ENCODE assay signal across 15 cellular contexts in the genomic region with DNA sequence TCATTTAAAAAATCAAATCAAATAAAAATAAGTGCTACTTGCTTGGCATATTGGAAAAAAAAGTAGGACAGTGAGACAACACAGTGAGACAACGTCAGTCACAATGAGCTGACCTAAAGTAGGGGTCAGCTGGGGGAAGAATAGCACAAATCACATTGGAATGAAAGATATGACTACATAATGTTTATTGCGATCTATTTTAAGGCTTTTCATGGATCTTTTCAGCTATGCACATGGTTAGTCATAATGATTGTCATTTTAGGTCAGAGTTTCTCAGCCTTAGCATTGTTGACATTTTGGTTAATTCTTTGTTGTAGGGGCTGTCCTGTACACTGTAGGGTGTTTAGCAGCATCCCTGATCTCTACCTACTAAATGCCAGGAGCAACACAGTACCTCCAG. TPM values are rescaled to one million over a fixed set of nuclear protein-coding genes. Genes with fewer than 3 reads are reported as not detected.
DNase-seq lines count a peak whose midpoint lies in the region; ATAC-seq and TF ChIP-seq lines count a peak whose summit lies in the region.
"Had no signal": no experiment of that assay in that cellular context is flagged by ENCODE, and none has a peak within 500 bp of the region (broad histone marks: within the 10 kb centered on the region; RNA-seq: fewer than 3 reads in every experiment).

No MANE protein-coding gene starts in this region.

- H3K4me1 ChIP-seq in SJSA1 (replicated peaks) (peaks cover 60% of the 10 kb centered on the region), skeletal muscle tissue (ENCODE audit: control insufficient read depth in 3 of 3, insufficient read depth in 3 of 3, low read length in 3 of 3) (peaks cover 20 to 36% (median 26%) of the 10 kb centered on the region in 3 donors), breast epithelium (peaks cover 0 to 3% of the 10 kb centered on the region in 2 donors)

- TF ChIP-seq POLR2A in breast epithelium (IDR thresholded peaks at IDR 0.05) = no peak

- H3K27ac ChIP-seq in SJSA1 = peak overlapping the region; percentile 66
- H3K27ac ChIP-seq in skeletal muscle tissue (ENCODE audit: low read depth, low read length) = peak overlapping the region; percentile 10
- peak overlapping the region in 1 of 2 donors; percentile 17 for H3K27ac ChIP-seq in breast epithelium
- H3K27ac ChIP-seq: C4-2B, lower lobe of right lung had no signal

- H3K36me3 ChIP-seq in SJSA1 = peaks cover 84% of the 10 kb centered on the region
- peaks cover 0 to 19% (median 6%) of the 10 kb centered on the region in 3 donors for H3K36me3 ChIP-seq in skeletal muscle tissue (ENCODE audit: control insufficient read depth in 3 of 3, insufficient read depth in 3 of 3, low read length in 3 of 3)
- no peaks in the 10 kb centered on the region for H3K36me3 ChIP-seq in breast epithelium

- intact Hi-C loops in breast epithelium (cut with DNase I; ENCODE audit: low total_unique reads) = no loop called here

- H3K27me3 ChIP-seq in SJSA1 (replicated peaks) (no peaks in the 10 kb centered on the region), skeletal muscle tissue (ENCODE audit: control insufficient read depth in 3 of 3, insufficient read depth in 3 of 3, low read length in 3 of 3) (no peaks in the 10 kb centered on the region), breast epithelium (no peaks in the 10 kb centered on the region)

- DNase-seq in ELR (ENCODE audit: low read depth) = peak; percentile 89
- DNase-seq in SJSA1 (ENCODE audit: low read depth in 1 of 2, low spot score in 2 of 2) = peak; percentile 48 to 84
- DNase-seq in fibroblast of mammary gland (ENCODE audit: low read depth) = peak; percentile 80
- no peak for DNase-seq in breast epithelium (ENCODE audit: low spot score in 2 of 2)
- no peak for DNase-seq in COLO829 (ENCODE audit: low spot score)
- DNase-seq: activated B cell treated with CpG ODN at 0.5 μM for 24 hours; activated CD8-positive, alpha-beta memory T cell treated with anti-CD3 and anti-CD28 coated beads, Interleukin-2, amount 50 U/mL, for 4 hours; activated naive CD8-positive, alpha-beta T cell treated with anti-CD3 and anti-CD28 coated beads, Interleukin-2, amount 10 ng/mL, durations not matched to agents 7 days and 5 days; lower lobe of right lung; NCI-H146; NCI-H748 treated with DMSO at 0.1 percent for 48 hours had no signal

- H3K4me3 ChIP-seq in SJSA1 (no peak overlapping the region), fibroblast of mammary gland (ENCODE audit: control insufficient read depth, low read depth, low read length) (no peak overlapping the region), skeletal muscle tissue (ENCODE audit: low read length in 3 of 3) (no peak overlapping the region), breast epithelium (no peak overlapping the region)
- H3K4me3 ChIP-seq: lower lobe of right lung had no signal

- TF ChIP-seq CTCF in fibroblast of mammary gland (conservative IDR thresholded peaks at IDR 0.05; ENCODE audit: control insufficient read depth, insufficient read depth, low read depth, low read length) (no peak), breast epithelium (IDR thresholded peaks at IDR 0.05) (no peak)

- no peak overlapping the region for H3K9ac ChIP-seq in skeletal muscle tissue (ENCODE audit: low read depth in 1 of 3, low read length in 3 of 3)

- H3K9me3 ChIP-seq in SJSA1 (replicated peaks) = no peaks in the 10 kb centered on the region
- no peaks in the 10 kb centered on the region for H3K9me3 ChIP-seq in skeletal muscle tissue (ENCODE audit: control insufficient read depth in 3 of 3, low read length in 3 of 3)
- no peaks in the 10 kb centered on the region for H3K9me3 ChIP-seq in breast epithelium
- H3K9me3 ChIP-seq: lower lobe of right lung had no signal

- ATAC-seq in HG03196 (IDR thresholded peaks at IDR 0.05; ENCODE audit: unreplicated experiment) (no peak), esophagus mucosa (no peak)
- ATAC-seq: lower lobe of right lung had no signal

RNA-seq across cellular contexts. Expression of gene CMSS1, which starts 44.5 kb away (rescaled TPM):
- 26.7 and 29.5 TPM in 2 replicates for total RNA-seq in SJSA1 (2014; rRNA removed; shearing (Covaris generic))
- total RNA-seq in skeletal muscle tissue (8.4 TPM), breast epithelium (10 to 100 TPM; 15.5 to 35.4 (median 16.1) TPM), esophagus mucosa (24.5 TPM)

Comparison
In these comparisons a context has a peak if more than half of its experiments do, and no peak if none do; other contexts are left out.
1. DNase-seq: peak in ELR (single experiment), SJSA1 (2 of 2) and fibroblast of mammary gland (single experiment); none in breast epithelium (0 of 2) and COLO829 (single experiment).